ENCODE assay signal across 11 cellular contexts in the genomic region with DNA sequence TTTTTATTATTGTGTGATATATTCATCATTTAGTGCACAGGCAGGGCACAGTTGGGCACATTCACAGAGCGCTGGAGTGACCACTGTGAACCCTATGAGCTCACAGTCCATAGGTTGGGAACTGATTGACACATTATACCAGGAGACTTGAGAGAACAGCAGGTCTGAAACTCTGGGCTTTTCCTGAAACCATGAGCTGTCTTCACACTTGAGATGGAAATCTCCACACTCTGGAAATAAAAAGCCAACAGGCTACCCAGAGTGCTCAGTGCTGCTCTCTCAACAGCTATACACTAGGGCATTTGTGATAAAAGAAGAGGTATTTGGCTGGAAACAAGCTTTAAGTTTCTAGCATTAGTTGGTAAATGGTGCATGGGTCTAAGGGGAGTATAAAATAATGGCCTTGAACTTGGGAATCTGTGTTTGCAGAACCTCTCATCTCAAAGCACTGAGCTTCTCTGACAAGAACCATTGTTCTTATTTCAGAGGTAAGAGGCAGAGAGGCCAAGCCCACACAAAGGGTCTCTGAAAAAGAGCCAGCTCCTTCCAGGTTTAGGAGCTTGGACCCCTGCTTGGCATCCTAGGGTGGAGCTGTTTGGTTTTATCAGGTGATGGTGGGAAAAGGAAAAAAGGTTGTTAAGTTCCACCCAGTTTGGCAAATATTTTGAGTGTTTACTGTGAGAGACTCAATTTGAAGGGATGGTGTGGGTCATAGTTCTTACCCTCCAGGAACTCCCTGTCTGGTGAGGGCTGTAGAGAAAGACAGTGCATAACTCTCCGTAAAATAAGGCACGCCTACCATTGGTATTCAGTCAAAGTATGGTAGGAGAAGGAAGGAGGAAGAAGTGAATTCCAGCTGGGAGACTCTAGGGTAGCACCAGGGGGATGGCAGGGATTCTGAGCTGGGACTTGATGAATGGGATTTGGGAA. TPM values are rescaled to one million over a fixed set of nuclear protein-coding genes. Genes with fewer than 3 reads are reported as not detected.
DNase-seq lines count a peak whose midpoint lies in the region; ATAC-seq and FAIRE-seq lines count a peak whose summit lies in the region.
"Had no signal": no experiment of that assay in that cellular context is flagged by ENCODE, and none has a peak within 500 bp of the region (broad histone marks: within the 10 kb centered on the region; RNA-seq: fewer than 3 reads in every experiment).

No MANE protein-coding gene starts in this region.

- no peaks in the 10 kb centered on the region for H3K27me3 Mint-ChIP-seq in T-cell

- 47 to 73% (median 53%) methylated on average over 3 of the region's 3 CpGs for WGBS in small intestine, 3 donors

- no peak for FAIRE-seq in small intestine (lab: Jason Lieb, UNC)

- H3K36me3 Mint-ChIP-seq in T-cell: peaks cover 15% of the 10 kb centered on the region

- no peaks in the 10 kb centered on the region for H3K9me3 ChIP-seq in HUES48 (ENCODE audit: control insufficient read depth, insufficient read depth, low read length)
- no peaks in the 10 kb centered on the region for H3K9me3 ChIP-seq in small intestine (ENCODE audit: control insufficient read depth, low read depth)
- H3K9me3 ChIP-seq: adrenal gland had no signal

- H3K4me3 ChIP-seq in HUES48 (ENCODE audit: low read depth, low read length) (no peak overlapping the region), small intestine (ENCODE audit: low read depth in 1 of 2, low read length in 2 of 2) (no peak overlapping the region)
- H3K4me3 ChIP-seq: adrenal gland, smooth muscle cell had no signal

- no peaks in the 10 kb centered on the region for H3K9me3 Mint-ChIP-seq in T-cell

- H3K4me3 Mint-ChIP-seq in T-cell: peak overlapping the region in 1 of 3 donors; percentile 18

- DNase-seq in T-cell (no peak), left colon (peak in 1 of 2 donors; percentile 38), small intestine (peak; percentile 92), activated gamma-delta T cell (lab: John Stamatoyannopoulos, UW) (no peak), OCI-M1 (lab: John Stamatoyannopoulos, UW) (no peak)
- DNase-seq in activated CD4-positive, CD25-positive, alpha-beta regulatory T cell (lab: John Stamatoyannopoulos, UW): no peak
- no peak for DNase-seq in effector CD4-positive, alpha-beta T cell
- DNase-seq: adrenal gland, T-helper 9 cell had no signal

- H3K27me3 ChIP-seq in HUES48 (ENCODE audit: control insufficient read depth, insufficient read depth, low read length) (no peaks in the 10 kb centered on the region), small intestine (ENCODE audit: control insufficient read depth in 2 of 2, insufficient read depth in 2 of 2, low read length in 2 of 2) (no peaks in the 10 kb centered on the region)
- H3K27me3 ChIP-seq: adrenal gland had no signal

- H3K36me3 ChIP-seq in HUES48 (ENCODE audit: control insufficient read depth, insufficient read depth, low read length) (no peaks in the 10 kb centered on the region), small intestine (ENCODE audit: control insufficient read depth in 2 of 2, insufficient read depth in 2 of 2, low read length in 2 of 2) (no peaks in the 10 kb centered on the region)
- H3K36me3 ChIP-seq: adrenal gland had no signal

- ATAC-seq in T-cell (replicated peaks in 1 of 4) (no peak), left colon (peak; percentile 80)

- H3K4me1 ChIP-seq in HUES48 (ENCODE audit: control insufficient read depth, insufficient read depth, low read length) (peaks cover 17% of the 10 kb centered on the region), small intestine (ENCODE audit: control insufficient read depth in 2 of 2, insufficient read depth in 1 of 2, low read depth in 1 of 2, low read length in 1 of 2) (peaks cover 35% of the 10 kb centered on the region in 2 donors)

- H3K9ac ChIP-seq in HUES48 (ENCODE audit: low read depth, low read length): no peak overlapping the region

- POLR2A ChIA-PET in T-cell (lab: Charles Lee): interaction anchor here in 1 of 2 donors (0.6 kb wide), 1 partner anchor 19 kb away, joined by 3 read pairs; no protein-coding TSS in a partner anchor

- H3K27ac Mint-ChIP-seq in T-cell: peak overlapping the region; percentile 41 to 63

- H3K27ac ChIP-seq in HUES48 (ENCODE audit: low read depth, low read length) (peak overlapping the region; percentile 43), small intestine (ENCODE audit: low read depth in 1 of 2, low read length in 1 of 2) (peak overlapping the region; percentile 35 to 61)

- H3K4me1 Mint-ChIP-seq in T-cell: peaks cover 69 to 79% (median 72%) of the 10 kb centered on the region in 3 donors

- CTCF ChIA-PET in T-cell (lab: Charles Lee): interaction anchor here in 1 of 2 donors (1.1 to 1.7 kb wide), 3 partner anchors 9 to 105 kb away, joined by 3 to 5 read pairs (median 3); no protein-coding TSS in a partner anchor

- intact Hi-C loops in left colon (cut with DNase I, micrococcal nuclease): no loop called here

RNA-seq across cellular contexts. Expression of a gene that starts 14.5 kb away (rescaled TPM):
- total RNA-seq in T-cell (10 to 100 TPM; 45.1 to 64.7 (median 60.8) TPM), left colon (100 to 1,000 TPM; 166 to 233 TPM)
- 100 to 1,000 TPM; 147 to 218 (median 199) TPM for polyA plus RNA-seq in small intestine
